8 cellular contexts compared by ENCODE assay signal in the genomic region with DNA sequence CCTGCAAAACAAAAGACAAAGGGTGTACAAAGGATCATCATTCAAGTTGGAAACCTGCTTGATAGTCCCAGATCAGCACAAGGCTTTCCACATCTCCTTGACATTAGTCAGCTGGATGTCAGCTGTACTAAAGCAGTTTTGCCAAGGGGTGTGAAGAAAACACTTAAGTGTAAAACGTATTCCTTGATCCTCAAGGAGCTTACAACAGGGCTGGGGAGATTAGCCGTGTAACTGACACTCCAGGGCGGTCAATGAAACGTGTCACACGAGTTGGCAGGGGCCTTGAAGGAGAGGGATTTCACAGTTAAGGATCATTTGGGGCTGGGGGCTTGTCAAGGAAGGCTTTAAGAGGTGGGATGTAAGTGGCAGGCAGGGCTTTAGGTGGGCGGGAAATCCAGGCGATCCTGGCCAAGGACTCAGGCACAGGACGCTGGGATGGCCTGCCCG. TPM values are rescaled to one million over a fixed set of nuclear protein-coding genes. Genes with fewer than 3 reads are reported as not detected.
DNase-seq lines count a peak whose midpoint lies in the region; ATAC-seq and TF ChIP-seq lines count a peak whose summit lies in the region.

No MANE protein-coding gene starts in this region.

- H3K9me2 ChIP-seq in MM.1S (replicated peaks; ENCODE audit: insufficient read depth, low read length), result no peaks in the 10 kb centered on the region

- H3K4me1 Mint-ChIP-seq in CD8-positive, alpha-beta T cell (ENCODE audit: low read depth), result peaks cover 13% of the 10 kb centered on the region

- peaks cover 35% of the 10 kb centered on the region for H3K27me3 Mint-ChIP-seq in CD8-positive, alpha-beta T cell (ENCODE audit: low read depth)

- no peaks in the 10 kb centered on the region for H3K9me3 ChIP-seq in CD8-positive, alpha-beta T cell (ENCODE audit: low read length)
- H3K9me3 ChIP-seq in MM.1S (replicated peaks; ENCODE audit: insufficient read depth, low read length), result no peaks in the 10 kb centered on the region
- no peaks in the 10 kb centered on the region for H3K9me3 ChIP-seq in mucosa of descending colon

- peak overlapping the region; percentile 78; the same call in 1 of the 2 replicates for H3K9ac ChIP-seq in MM.1S (ENCODE audit: low read length)

- no peaks in the 10 kb centered on the region for H3K27me3 ChIP-seq in CD8-positive, alpha-beta T cell (ENCODE audit: insufficient read depth, low read length)
- H3K27me3 ChIP-seq in MM.1S (replicated peaks; ENCODE audit: insufficient read depth, low read length) (no peaks in the 10 kb centered on the region), dorsolateral prefrontal cortex (no peaks in the 10 kb centered on the region)

- TF ChIP-seq CTCF in CD8-positive, alpha-beta T cell (IDR thresholded peaks at IDR 0.05), result no peak
- no peak for TF ChIP-seq CTCF in MM.1S (IDR thresholded peaks at IDR 0.05; ENCODE audit: low read length)
- TF ChIP-seq CTCF in dorsolateral prefrontal cortex (IDR thresholded peaks at IDR 0.05 in 54 of 56, conservative IDR thresholded peaks at IDR 0.05 in 2 of 56; ENCODE audit: low read depth in 1 of 56, partially characterized antibody in 56 of 56), result no peak
- TF ChIP-seq CTCF in mucosa of descending colon (IDR thresholded peaks at IDR 0.05), result no peak

- H3K79me2 ChIP-seq in MM.1S (ENCODE audit: low read length), result no peaks in the 10 kb centered on the region

- no peaks in the 10 kb centered on the region for H3K9me3 Mint-ChIP-seq in CD8-positive, alpha-beta T cell

- intact Hi-C loops in CD8-positive, alpha-beta T cell (cut with DNase I, micrococcal nuclease), result no loop called here
- intact Hi-C loops in dorsolateral prefrontal cortex (cut with DNase I) (no loop called here), mucosa of descending colon (cut with DNase I, micrococcal nuclease) (no loop called here)

- peak overlapping the region; percentile 87 for H2AFZ ChIP-seq in MM.1S (ENCODE audit: low read length)

- POLR2A ChIA-PET in CD8-positive, alpha-beta T cell (lab: Charles Lee), result no interaction called here

- no peaks in the 10 kb centered on the region for H4K20me1 ChIP-seq in MM.1S (ENCODE audit: insufficient read depth, low read length)

- peak overlapping the region; percentile 63 for H3K4me2 ChIP-seq in MM.1S (ENCODE audit: low read depth, low read length)

- H3K27ac ChIP-seq in CD8-positive, alpha-beta T cell (ENCODE audit: low read depth, low read length), result no peak overlapping the region
- no peak overlapping the region for H3K27ac ChIP-seq in MM.1S (ENCODE audit: low read length)
- peak overlapping the region in 34 of 59 donors; percentile 1 to 87 (median 67) for H3K27ac ChIP-seq in dorsolateral prefrontal cortex

- ATAC-seq in CD8-positive, alpha-beta T cell, result no peak
- peak; percentile 31 for ATAC-seq in mucosa of descending colon
- ATAC-seq in HG02798 (IDR thresholded peaks at IDR 0.05; ENCODE audit: poor library complexity, unreplicated experiment), result no peak

- no peaks in the 10 kb centered on the region for H3F3A ChIP-seq in MM.1S (ENCODE audit: insufficient read depth, low read length)

- no peaks in the 10 kb centered on the region for H3K36me3 Mint-ChIP-seq in CD8-positive, alpha-beta T cell

- no peaks in the 10 kb centered on the region for H3K36me3 ChIP-seq in CD8-positive, alpha-beta T cell (ENCODE audit: insufficient read depth, low read length)
- no peaks in the 10 kb centered on the region for H3K36me3 ChIP-seq in MM.1S (replicated peaks; ENCODE audit: insufficient read depth, low read length)
- H3K36me3 ChIP-seq in mucosa of descending colon (ENCODE audit: low read depth), result no peaks in the 10 kb centered on the region

- CTCF ChIA-PET in CD8-positive, alpha-beta T cell (lab: Charles Lee), result no interaction called here

- H3K27ac Mint-ChIP-seq in CD8-positive, alpha-beta T cell, result no peak overlapping the region

- no peaks in the 10 kb centered on the region for H3K4me1 ChIP-seq in CD8-positive, alpha-beta T cell (ENCODE audit: insufficient read depth, low read length)
- H3K4me1 ChIP-seq in MM.1S (ENCODE audit: low read length), result no peaks in the 10 kb centered on the region
- H3K4me1 ChIP-seq in mucosa of descending colon (ENCODE audit: low read depth), result peaks cover 6% of the 10 kb centered on the region

- H3K4me3 Mint-ChIP-seq in CD8-positive, alpha-beta T cell, result peak overlapping the region; percentile 64

- H3K4me3 ChIP-seq in CD8-positive, alpha-beta T cell (ENCODE audit: low read depth, low read length), result no peak overlapping the region
- peak overlapping the region; percentile 82 for H3K4me3 ChIP-seq in MM.1S (ENCODE audit: low read length)
- peak overlapping the region; percentile 67 to 98 (median 86) for H3K4me3 ChIP-seq in dorsolateral prefrontal cortex
- no peak overlapping the region for H3K4me3 ChIP-seq in mucosa of descending colon

- DNase-seq in CD8-positive, alpha-beta T cell, result no peak
- DNase-seq in MM.1S, result no peak
- no peak for DNase-seq in dorsolateral prefrontal cortex
- DNase-seq in mucosa of descending colon, result no peak
- no peak for DNase-seq in activated effector memory CD4-positive, alpha-beta T cell treated with anti-CD3 and anti-CD28 coated beads, Interleukin-2, amount 50 U/mL, for 16 hours
- no peak for DNase-seq in islet precursor cell
- no peak for DNase-seq in NK-92 (lab: John Stamatoyannopoulos, UW; ENCODE audit: unreplicated experiment)

RNA-seq across cellular contexts. Expression of a gene that starts 0.4 kb away (rescaled TPM):
- not detected for total RNA-seq in CD8-positive, alpha-beta T cell
- total RNA-seq in dorsolateral prefrontal cortex (1 to 10 TPM; 3.2 to 8.7 (median 5.4) TPM), mucosa of descending colon (1 to 10 TPM; 1.5 to 9.8 (median 4.1) TPM)

Comparison
In these comparisons a context has a peak if more than half of its experiments do, and no peak if none do; other contexts are left out.
1. H3K27ac ChIP-seq: peak in dorsolateral prefrontal cortex (34 of 59); none in CD8-positive, alpha-beta T cell (single experiment) and MM.1S (single experiment).
2. H3K4me3 ChIP-seq: peak in MM.1S (single experiment) and dorsolateral prefrontal cortex (59 of 59); none in CD8-positive, alpha-beta T cell (single experiment) and mucosa of descending colon (single experiment).